In the genomic region with DNA sequence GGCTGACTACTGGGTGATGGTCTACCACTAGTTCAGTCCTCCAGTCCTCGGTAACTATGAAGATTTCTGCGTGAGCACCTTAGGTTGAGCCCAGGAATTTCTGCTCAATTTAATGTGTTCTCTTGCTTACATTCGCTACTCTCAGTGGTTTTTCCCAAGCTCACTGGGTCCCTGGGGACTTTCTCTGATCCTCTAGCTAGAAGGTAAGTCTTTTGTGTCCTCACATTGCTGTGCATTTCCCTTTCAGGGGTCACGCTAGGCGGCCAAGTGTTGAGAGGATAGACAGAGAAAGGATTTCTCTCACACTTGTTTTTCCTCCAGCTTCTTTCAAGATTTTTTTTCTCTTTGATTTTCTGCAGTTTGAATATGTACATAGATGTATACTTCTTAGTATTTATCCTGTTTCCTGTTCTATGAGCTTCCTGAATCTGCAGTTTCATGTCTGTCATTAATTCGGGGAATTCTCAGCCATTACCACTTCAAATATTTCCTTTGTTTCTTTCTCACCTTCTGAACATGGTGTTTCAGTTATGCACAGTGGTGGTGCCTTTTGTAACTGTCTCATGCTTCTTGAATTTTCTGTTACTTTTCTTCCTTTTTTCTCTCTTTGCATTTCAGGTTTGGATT, we compare ENCODE assay signal across 23 cellular contexts. TPM values are rescaled to one million over a fixed set of nuclear protein-coding genes. Genes with fewer than 3 reads are reported as not detected.
A peak's percentile ranks its signal among the peaks of the same experiment; 100 is the strongest.
DNase-seq lines count a peak whose midpoint lies in the region; ATAC-seq and TF ChIP-seq lines count a peak whose summit lies in the region.
"Had no signal": no experiment of that assay in that cellular context is flagged by ENCODE, and none has a peak within 500 bp of the region (broad histone marks: within the 10 kb centered on the region; RNA-seq: fewer than 3 reads in every experiment).

No MANE protein-coding gene starts in this region.

- H3K27me3 Mint-ChIP-seq in T-helper 2 cell treated with Interferon-gamma antibody and Interleukin-4, amounts not matched to agents 5 μg/mL and 100 μg/mL, for 36 hours (ENCODE audit: low read depth), result no peaks in the 10 kb centered on the region
- no peaks in the 10 kb centered on the region for H3K27me3 Mint-ChIP-seq in T-helper 17 cell
- H3K27me3 Mint-ChIP-seq: brain had no signal

- H3K9me3 ChIP-seq in T-helper 17 cell (ENCODE audit: control insufficient read depth, low read length, poor library complexity, severe bottlenecking), result no peaks in the 10 kb centered on the region
- no peaks in the 10 kb centered on the region for H3K9me3 ChIP-seq in endocrine pancreas (ENCODE audit: control insufficient read depth, low read length)
- H3K9me3 ChIP-seq in psoas muscle, result no peaks in the 10 kb centered on the region
- H3K9me3 ChIP-seq: esophagus squamous epithelium, right atrium auricular region had no signal

- WGBS in psoas muscle, 3 donors, result 71 to 80% (median 78%) methylated on average over 6 of the region's 6 CpGs

- H3K9me3 Mint-ChIP-seq in T-helper 2 cell treated with Interferon-gamma antibody and Interleukin-4, amounts not matched to agents 5 μg/mL and 100 μg/mL, for 36 hours, result no peaks in the 10 kb centered on the region

- peak overlapping the region; percentile 8 for H3K4me3 Mint-ChIP-seq in T-helper 2 cell treated with Interferon-gamma antibody and Interleukin-4, amounts not matched to agents 5 μg/mL and 100 μg/mL, for 36 hours
- H3K4me3 Mint-ChIP-seq in T-helper 17 cell, result peak overlapping the region; percentile 70
- H3K4me3 Mint-ChIP-seq: brain had no signal

- H3K27me3 ChIP-seq in endocrine pancreas (ENCODE audit: control insufficient read depth, insufficient read depth, low read length), result no peaks in the 10 kb centered on the region
- H3K27me3 ChIP-seq in psoas muscle (ENCODE audit: insufficient read depth in 3 of 3, low read length in 2 of 3), result no peaks in the 10 kb centered on the region
- H3K27me3 ChIP-seq: BLaER1 treated with 17β-estradiol and CSF1 and Interleukin-3, amounts not matched to agents 10 nM and 100 nM; esophagus squamous epithelium; right atrium auricular region had no signal

- H3K4me3 ChIP-seq in endocrine pancreas (ENCODE audit: control insufficient read depth, insufficient read depth, low read length) (peak overlapping the region; percentile 56), psoas muscle (no peak overlapping the region)
- H3K4me3 ChIP-seq: BLaER1 treated with 17β-estradiol and CSF1 and Interleukin-3, amounts not matched to agents 10 nM and 100 nM; esophagus squamous epithelium; K562; right atrium auricular region had no signal

- no peak for TF ChIP-seq CTCF in psoas muscle (IDR thresholded peaks at IDR 0.05)

- no peak for DNase-seq in T-helper 2 cell treated with Interferon-gamma antibody and Interleukin-4, amounts not matched to agents 5 μg/mL and 100 μg/mL, for 36 hours (ENCODE audit: low spot score)
- no peak for DNase-seq in T-helper 2 cell
- peak; percentile 16 for DNase-seq in DMS153 treated with DMSO at 0.1 percent for 48 hours (lab: John Stamatoyannopoulos, UW; ENCODE audit: unreplicated experiment)
- no peak for DNase-seq in T-helper 17 cell
- no peak for DNase-seq in psoas muscle
- DNase-seq in SK-N-DZ (ENCODE audit: low spot score), result no peak
- DNase-seq in NCI-H2107 (lab: John Stamatoyannopoulos, UW), result no peak
- DNase-seq: effector memory CD4-positive, alpha-beta T cell; esophagus squamous epithelium; NCI-H446 treated with DMSO at 0.1 percent for 48 hours; RPMI8226 had no signal

- H3K4me1 Mint-ChIP-seq in T-helper 2 cell treated with Interferon-gamma antibody and Interleukin-4, amounts not matched to agents 5 μg/mL and 100 μg/mL, for 36 hours (ENCODE audit: low read depth), result peaks cover 23% of the 10 kb centered on the region
- peaks cover 15% of the 10 kb centered on the region for H3K4me1 Mint-ChIP-seq in T-helper 17 cell
- H3K4me1 Mint-ChIP-seq: brain had no signal

- H3K4me1 ChIP-seq in endocrine pancreas (ENCODE audit: control insufficient read depth, insufficient read depth, low read length), result no peaks in the 10 kb centered on the region
- no peaks in the 10 kb centered on the region for H3K4me1 ChIP-seq in psoas muscle
- H3K4me1 ChIP-seq: esophagus squamous epithelium, right atrium auricular region had no signal

- H3K36me3 Mint-ChIP-seq in T-helper 2 cell treated with Interferon-gamma antibody and Interleukin-4, amounts not matched to agents 5 μg/mL and 100 μg/mL, for 36 hours (ENCODE audit: low read depth), result no peaks in the 10 kb centered on the region
- H3K36me3 Mint-ChIP-seq in T-helper 17 cell (ENCODE audit: low read depth), result no peaks in the 10 kb centered on the region
- H3K36me3 Mint-ChIP-seq: brain had no signal

- no peak overlapping the region for H3K27ac Mint-ChIP-seq in T-helper 2 cell treated with Interferon-gamma antibody and Interleukin-4, amounts not matched to agents 5 μg/mL and 100 μg/mL, for 36 hours
- no peak overlapping the region for H3K27ac Mint-ChIP-seq in T-helper 17 cell
- H3K27ac Mint-ChIP-seq: brain had no signal

- H3K9ac ChIP-seq in endocrine pancreas (ENCODE audit: control insufficient read depth, insufficient read depth, low read length), result no peak overlapping the region
- H3K9ac ChIP-seq: BLaER1 treated with 17β-estradiol and CSF1 and Interleukin-3, amounts not matched to agents 10 nM and 100 nM had no signal

- no peak overlapping the region for H3K27ac ChIP-seq in psoas muscle
- H3K27ac ChIP-seq: BLaER1 treated with 17β-estradiol and CSF1 and Interleukin-3, amounts not matched to agents 10 nM and 100 nM; esophagus squamous epithelium; right atrium auricular region had no signal

- intact Hi-C loops in psoas muscle (cut with DNase I), result no loop called here

- H3K36me3 ChIP-seq in endocrine pancreas (ENCODE audit: control insufficient read depth, insufficient read depth, low read length) (no peaks in the 10 kb centered on the region), psoas muscle (ENCODE audit: insufficient read depth in 1 of 2, low read depth in 1 of 2) (no peaks in the 10 kb centered on the region)
- H3K36me3 ChIP-seq: BLaER1 treated with 17β-estradiol and CSF1 and Interleukin-3, amounts not matched to agents 10 nM and 100 nM; esophagus squamous epithelium; right atrium auricular region had no signal

- ATAC-seq in T-helper 17 cell (no peak), psoas muscle (no peak)
- ATAC-seq: K562, SK-N-SH treated with all-trans-retinoic acid at 6 μM for 48 hours had no signal

RNA-seq across cellular contexts. Expression of a gene that starts 17.5 kb away (rescaled TPM):
- total RNA-seq in T-helper 17 cell (not detected), psoas muscle (not detected)
- polyA plus RNA-seq in psoas muscle, result not detected
- polyA plus RNA-seq in SK-N-DZ (2014; cell fraction: cytosol; rRNA removed), result not detected in 2 replicates
- not detected in 2 replicates for polyA plus RNA-seq in SK-N-DZ (2014; cell fraction: nucleus; rRNA removed)
- total RNA-seq: A673, esophagus squamous epithelium, G401, H1, kidney epithelial cell, lung microvascular endothelial cell, omental fat pad, right atrium auricular region had no signal
- polyA plus RNA-seq: H1 had no signal

RNA-seq across cellular contexts. Expression of a gene that starts 25.3 kb away (rescaled TPM):
- total RNA-seq in T-helper 17 cell (under 1 TPM; 0.22 to 0.76 TPM), psoas muscle (1 to 10 TPM in 2 of 4 donors, under 1 TPM in 2; 0.64 to 2.2 (median 0.91) TPM)
- polyA plus RNA-seq in psoas muscle, result under 1 TPM; 0.31 to 0.69 (median 0.39) TPM
- 0.47 and 2.0 TPM in 2 replicates for polyA plus RNA-seq in SK-N-DZ (2014; cell fraction: cytosol; rRNA removed)
- polyA plus RNA-seq in SK-N-DZ (2014; cell fraction: nucleus; rRNA removed), result 1.1 and 1.6 TPM in 2 replicates
- total RNA-seq: K562 had no signal
